1 cellular context compared by ENCODE assay signal in genomic region chr19:40575326-40575725, GRCh38.
TF ChIP-seq lines count a peak whose summit lies in the region.

No MANE protein-coding gene starts in this region.

TF ChIP-seq in WTC11, 78 proteins besides CTCF, POLR2A, EP300 and RAD21 (continued from another document):
- no peak for TF ChIP-seq ZNF425 (CRISPR knock-in tag; conservative IDR thresholded peaks at IDR 0.05)
